Comparison of ENCODE assay signal across 1 cellular context in the genomic region with DNA sequence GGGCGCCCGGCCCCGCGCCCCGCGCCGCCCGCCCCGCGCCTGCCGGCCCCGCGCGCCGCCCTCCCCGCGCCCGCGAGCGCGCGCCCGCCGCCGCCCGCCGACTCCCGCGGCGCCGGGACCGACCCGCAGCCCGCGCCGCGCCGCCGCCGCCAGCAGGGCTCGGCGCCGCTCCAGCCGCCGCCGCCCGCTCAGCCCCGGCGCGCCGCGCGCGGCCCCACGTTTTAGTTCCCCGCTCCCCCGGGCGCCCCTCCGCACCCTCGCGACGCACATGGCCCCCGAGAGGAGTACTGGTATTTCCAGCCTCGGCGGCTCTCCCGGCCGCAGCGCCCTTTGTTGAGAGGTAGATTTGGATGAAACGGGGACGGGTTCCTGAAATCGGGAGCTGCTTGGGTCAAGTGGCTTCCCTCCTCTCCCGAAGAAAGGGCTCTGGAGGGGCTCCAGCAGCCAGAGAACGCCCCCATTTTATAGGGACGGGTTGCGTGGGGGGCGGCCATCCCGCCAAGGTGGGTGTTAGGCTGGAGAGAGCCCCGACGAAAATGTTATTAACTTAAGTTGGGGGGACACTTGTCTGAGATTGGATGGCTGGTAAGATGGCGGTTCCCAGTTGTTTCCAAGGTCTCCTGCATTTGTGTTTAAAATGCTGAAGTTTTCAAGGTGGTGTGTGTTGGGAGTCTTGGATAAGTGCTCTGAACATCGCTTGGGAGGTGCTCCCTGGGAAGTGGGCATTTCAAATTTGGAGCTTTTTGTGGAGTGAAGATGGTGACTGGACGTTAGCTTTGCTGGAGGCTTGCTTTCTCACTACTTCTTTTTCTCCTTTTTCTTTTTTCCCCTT.
TF ChIP-seq lines count a peak whose summit lies in the region.

No MANE protein-coding gene starts in this region.

TF ChIP-seq in H1, 55 proteins besides CTCF, POLR2A, EP300 and RAD21:
- TF ChIP-seq RFX5 (IDR thresholded peaks at IDR 0.05; ENCODE audit: borderline replicate concordance, low read depth, low read length): no peak
- TF ChIP-seq POU5F1 (IDR thresholded peaks at IDR 0.05; ENCODE audit: low read depth, low read length): no peak
- TF ChIP-seq ASH2L (IDR thresholded peaks at IDR 0.05; ENCODE audit: low read length): no peak
- TF ChIP-seq RXRA (IDR thresholded peaks at IDR 0.05; ENCODE audit: insufficient read depth, low read depth, low read length): no peak
- peak; percentile 100 for TF ChIP-seq SUZ12 (IDR thresholded peaks at IDR 0.05; ENCODE audit: low read length)
- no peak for TF ChIP-seq SP1 (IDR thresholded peaks at IDR 0.05; ENCODE audit: low read depth, low read length)
- peak; percentile 100 for TF ChIP-seq EZH2 (IDR thresholded peaks at IDR 0.05; ENCODE audit: low read depth, low read length, severe bottlenecking)
- TF ChIP-seq RNF2 (IDR thresholded peaks at IDR 0.05; ENCODE audit: borderline replicate concordance, low read depth, low read length, missing control alignments, poor library complexity, severe bottlenecking): peak; percentile 91
- TF ChIP-seq YY1 (IDR thresholded peaks at IDR 0.05; ENCODE audit: low read depth, low read length): 0 out of 2 replicates have a peak, but pooled peaks have one; percentile 45
